Comparison of ENCODE assay signal across 14 cellular contexts in genomic region chr2:100742884-100743283, GRCh38.
DNase-seq lines count a peak whose midpoint lies in the region; ATAC-seq, FAIRE-seq and TF ChIP-seq lines count a peak whose summit lies in the region.
"Had no signal": no experiment of that assay in that cellular context is flagged by ENCODE, and none has a peak within 500 bp of the region (broad histone marks: within the 10 kb centered on the region; RNA-seq: fewer than 3 reads in every experiment).

No MANE protein-coding gene starts in this region.

- H3K27me3 Mint-ChIP-seq in astrocyte (ENCODE audit: low read depth, unreplicated experiment) = peaks cover 4% of the 10 kb centered on the region
- H3K27me3 Mint-ChIP-seq in activated naive CD8-positive, alpha-beta T cell treated with anti-CD3 and anti-CD28 coated beads, Interleukin-2, amount 50 U/mL, for 24 hours = peaks cover 3% of the 10 kb centered on the region

- peaks cover 33% of the 10 kb centered on the region for H3K4me1 Mint-ChIP-seq in astrocyte (ENCODE audit: low read depth, unreplicated experiment)
- peaks cover 8% of the 10 kb centered on the region for H3K4me1 Mint-ChIP-seq in activated naive CD8-positive, alpha-beta T cell treated with anti-CD3 and anti-CD28 coated beads, Interleukin-2, amount 50 U/mL, for 24 hours
- H3K4me1 Mint-ChIP-seq: stimulated activated naive B cell treated with anti-CD40 and anti-IgM and Interleukin-4, amounts not matched to agents 10 μg/mL and 1 μg/mL and 100 μg/mL, for 72 hours had no signal

- H4K20me1 ChIP-seq in astrocyte (ENCODE audit: insufficient read depth, low read length) = no peaks in the 10 kb centered on the region

- H3K79me2 ChIP-seq in astrocyte (ENCODE audit: insufficient read depth, low read length) = no peaks in the 10 kb centered on the region

- DNase-seq in EH (ENCODE audit: low read depth) = peak; percentile 96
- peak; percentile 94 for DNase-seq in astrocyte (ENCODE audit: low read depth)
- peak; percentile 76 for DNase-seq in glomerular visceral epithelial cell (ENCODE audit: extremely low spot score)
- peak; percentile 91 for DNase-seq in skeletal muscle cell (ENCODE audit: low read depth)
- no peak for DNase-seq in NOMO-1 treated with dmso at 0.1 percent for 144 hours (lab: John Stamatoyannopoulos, UW; ENCODE audit: unreplicated experiment)
- no peak for DNase-seq in stimulated activated CD4-positive, alpha-beta T cell treated with anti-CD3 and anti-CD28 coated beads, Interleukin-15, amount 100 ng/mL, for 24 hours
- DNase-seq in DMS 273 (lab: John Stamatoyannopoulos, UW; ENCODE audit: unreplicated experiment) = no peak
- no peak for DNase-seq in activated naive CD8-positive, alpha-beta T cell treated with anti-CD3 and anti-CD28 coated beads, Interleukin-2, amount 50 U/mL, for 24 hours
- DNase-seq: activated CD8-positive, alpha-beta memory T cell treated with anti-CD3 and anti-CD28 coated beads, Interleukin-2, amount 10 ng/mL, durations not matched to agents 7 days and 5 days; NCI-H2029 treated with DMSO at 0.1 percent for 48 hours; retina; stimulated activated naive B cell treated with anti-CD40 and anti-IgM and Interleukin-4, amounts not matched to agents 10 μg/mL and 1 μg/mL and 100 μg/mL, for 72 hours had no signal

- FAIRE-seq in astrocyte (lab: Jason Lieb, UNC) = peak; percentile 80
- FAIRE-seq: H1, islet of Langerhans had no signal

- H3K27me3 ChIP-seq in astrocyte (ENCODE audit: insufficient read depth, low read length) = no peaks in the 10 kb centered on the region

- H3K4me1 ChIP-seq in astrocyte (ENCODE audit: insufficient read depth, low read length) = peaks cover 40% of the 10 kb centered on the region

- H2AFZ ChIP-seq in astrocyte (ENCODE audit: low read depth, low read length) = peak overlapping the region; percentile 7

- no peak for ATAC-seq in activated naive CD8-positive, alpha-beta T cell treated with anti-CD3 and anti-CD28 coated beads, Interleukin-2, amount 50 U/mL, for 24 hours
- ATAC-seq: activated CD8-positive, alpha-beta memory T cell treated with anti-CD3 and anti-CD28 coated beads, Interleukin-2, amount 10 ng/mL, durations not matched to agents 7 days and 5 days; stimulated activated naive B cell treated with anti-CD40 and anti-IgM and Interleukin-4, amounts not matched to agents 10 μg/mL and 1 μg/mL and 100 μg/mL, for 72 hours had no signal

- H3K36me3 Mint-ChIP-seq in astrocyte (ENCODE audit: low read depth, unreplicated experiment) = no peaks in the 10 kb centered on the region
- no peaks in the 10 kb centered on the region for H3K36me3 Mint-ChIP-seq in activated naive CD8-positive, alpha-beta T cell treated with anti-CD3 and anti-CD28 coated beads, Interleukin-2, amount 50 U/mL, for 24 hours (ENCODE audit: low read depth)
- H3K36me3 Mint-ChIP-seq: activated CD8-positive, alpha-beta memory T cell treated with anti-CD3 and anti-CD28 coated beads, Interleukin-2, amount 10 ng/mL, durations not matched to agents 7 days and 5 days; stimulated activated naive B cell treated with anti-CD40 and anti-IgM and Interleukin-4, amounts not matched to agents 10 μg/mL and 1 μg/mL and 100 μg/mL, for 72 hours had no signal

- peak overlapping the region; percentile 97 for H3K27ac Mint-ChIP-seq in astrocyte (ENCODE audit: unreplicated experiment)
- H3K27ac Mint-ChIP-seq in activated naive CD8-positive, alpha-beta T cell treated with anti-CD3 and anti-CD28 coated beads, Interleukin-2, amount 50 U/mL, for 24 hours = no peak overlapping the region
- H3K27ac Mint-ChIP-seq: activated CD8-positive, alpha-beta memory T cell treated with anti-CD3 and anti-CD28 coated beads, Interleukin-2, amount 10 ng/mL, durations not matched to agents 7 days and 5 days; stimulated activated naive B cell treated with anti-CD40 and anti-IgM and Interleukin-4, amounts not matched to agents 10 μg/mL and 1 μg/mL and 100 μg/mL, for 72 hours had no signal

- peaks cover 3% of the 10 kb centered on the region for H3K9me3 Mint-ChIP-seq in astrocyte (ENCODE audit: unreplicated experiment)
- no peaks in the 10 kb centered on the region for H3K9me3 Mint-ChIP-seq in activated naive CD8-positive, alpha-beta T cell treated with anti-CD3 and anti-CD28 coated beads, Interleukin-2, amount 50 U/mL, for 24 hours
- H3K9me3 Mint-ChIP-seq: stimulated activated naive B cell treated with anti-CD40 and anti-IgM and Interleukin-4, amounts not matched to agents 10 μg/mL and 1 μg/mL and 100 μg/mL, for 72 hours had no signal

- H3K4me2 ChIP-seq in astrocyte (ENCODE audit: low read length) = peak overlapping the region; percentile 81

- H3K4me3 ChIP-seq in astrocyte (ENCODE audit: insufficient read depth, low read depth, low read length) = peak overlapping the region; percentile 20
- peak overlapping the region; percentile 9 for H3K4me3 ChIP-seq in skeletal muscle cell (ENCODE audit: low read depth, low read length)

- H3K9ac ChIP-seq in astrocyte (ENCODE audit: low read length) = peak overlapping the region; percentile 88

- H3K4me3 Mint-ChIP-seq in astrocyte (ENCODE audit: unreplicated experiment) = peak overlapping the region; percentile 12
- H3K4me3 Mint-ChIP-seq in activated naive CD8-positive, alpha-beta T cell treated with anti-CD3 and anti-CD28 coated beads, Interleukin-2, amount 50 U/mL, for 24 hours = no peak overlapping the region
- H3K4me3 Mint-ChIP-seq: activated CD8-positive, alpha-beta memory T cell treated with anti-CD3 and anti-CD28 coated beads, Interleukin-2, amount 10 ng/mL, durations not matched to agents 7 days and 5 days; stimulated activated naive B cell treated with anti-CD40 and anti-IgM and Interleukin-4, amounts not matched to agents 10 μg/mL and 1 μg/mL and 100 μg/mL, for 72 hours had no signal

- TF ChIP-seq CTCF in astrocyte (IDR thresholded peaks at IDR 0.05; ENCODE audit: insufficient read depth, low read depth, low read length) = no peak

- peak overlapping the region; percentile 99 for H3K27ac ChIP-seq in astrocyte (ENCODE audit: low read depth, low read length)

- H3K9me3 ChIP-seq in astrocyte (ENCODE audit: insufficient read depth, low read depth, low read length) = no peaks in the 10 kb centered on the region

- H3K36me3 ChIP-seq in astrocyte (ENCODE audit: insufficient read depth, low read length) = no peaks in the 10 kb centered on the region

Comparison
In these comparisons a context has a peak if more than half of its experiments do, and no peak if none do; other contexts are left out.
1. DNase-seq: peak in EH (single experiment), astrocyte (single experiment), glomerular visceral epithelial cell (single experiment) and skeletal muscle cell (single experiment); none in NOMO-1 treated with dmso at 0.1 percent for 144 hours (single experiment), stimulated activated CD4-positive, alpha-beta T cell treated with anti-CD3 and anti-CD28 coated beads, Interleukin-15, amount 100 ng/mL, for 24 hours (single experiment), DMS 273 (single experiment) and activated naive CD8-positive, alpha-beta T cell treated with anti-CD3 and anti-CD28 coated beads, Interleukin-2, amount 50 U/mL, for 24 hours (single experiment).